In genomic region chr1:155940531-155940992, GRCh38 we compare ENCODE assay signal across 8 cellular contexts. TPM values are rescaled to one million over a fixed set of nuclear protein-coding genes. Genes with fewer than 3 reads are reported as not detected.
DNase-seq lines count a peak whose midpoint lies in the region; ATAC-seq and TF ChIP-seq lines count a peak whose summit lies in the region.

No MANE protein-coding gene starts in this region.

- H3K9me3 ChIP-seq in Panc1 (ENCODE audit: control insufficient read depth, insufficient read depth, low read depth, low read length) (no peaks in the 10 kb centered on the region), colonic mucosa (no peaks in the 10 kb centered on the region), mucosa of rectum (ENCODE audit: control insufficient read depth in 2 of 2, low read length in 2 of 2) (no peaks in the 10 kb centered on the region)

- no peak for TF ChIP-seq CTCF in Panc1 (IDR thresholded peaks at IDR 0.05)
- TF ChIP-seq CTCF in colonic mucosa (IDR thresholded peaks at IDR 0.05): no peak

- intact Hi-C loops in Panc1 (cut with micrococcal nuclease; ENCODE audit: unreplicated experiment): loop anchor here (5.0 kb wide), 1 partner anchor 117 kb away; no protein-coding TSS in a partner anchor
- intact Hi-C loops in colonic mucosa (cut with DNase I): no loop called here

- H3K27me3 ChIP-seq in Panc1 (ENCODE audit: control insufficient read depth, insufficient read depth, low read length): no peaks in the 10 kb centered on the region
- H3K27me3 ChIP-seq in colonic mucosa: no peaks in the 10 kb centered on the region
- H3K27me3 ChIP-seq in mucosa of rectum (ENCODE audit: control insufficient read depth in 2 of 2, insufficient read depth in 2 of 2, low read length in 2 of 2): no peaks in the 10 kb centered on the region

- peak overlapping the region; percentile 47 to 81 for H3K9ac ChIP-seq in colonic mucosa (ENCODE audit: low read depth in 2 of 2, low read length in 2 of 2)
- H3K9ac ChIP-seq in mucosa of rectum (ENCODE audit: low read depth in 1 of 2, low read length in 2 of 2): peak overlapping the region; percentile 83 to 87

- peaks cover 58% of the 10 kb centered on the region for H3K4me1 ChIP-seq in Panc1 (ENCODE audit: control insufficient read depth, insufficient read depth, low read length)
- peaks cover 34% of the 10 kb centered on the region for H3K4me1 ChIP-seq in colonic mucosa
- peaks cover 53 to 55% of the 10 kb centered on the region in 2 donors for H3K4me1 ChIP-seq in mucosa of rectum (ENCODE audit: control insufficient read depth in 2 of 2, insufficient read depth in 2 of 2, low read length in 2 of 2)

- in situ Hi-C loops in Panc1 (cut with HindIII; ENCODE audit: low pct_unique_long_range_greater_than_20kb, low sequenced_read_pairs): no loop called here

- POLR2A ChIA-PET in Panc1 (lab: Charles Lee): interaction anchor here (0.6 kb wide), 2 partner anchors 12 to 37 kb away, joined by 3 to 5 read pairs; no protein-coding TSS in a partner anchor

- ATAC-seq in Panc1 (peak; percentile 55), HG02759 (IDR thresholded peaks at IDR 0.05; ENCODE audit: unreplicated experiment) (no peak), GM18498 (IDR thresholded peaks at IDR 0.05; ENCODE audit: unreplicated experiment) (no peak)

- H3K36me3 ChIP-seq in Panc1 (ENCODE audit: control insufficient read depth, insufficient read depth, low read length) (no peaks in the 10 kb centered on the region), colonic mucosa (no peaks in the 10 kb centered on the region), mucosa of rectum (ENCODE audit: control insufficient read depth in 2 of 2, insufficient read depth in 2 of 2, low read length in 2 of 2) (no peaks in the 10 kb centered on the region)

- CTCF ChIA-PET in Panc1 (lab: Charles Lee): interaction anchor here (0.7 to 2.3 kb wide), 2 partner anchors 38 to 49 kb away, joined by 3 to 11 read pairs; partner anchors contain the start of gene ARHGEF2

- BruUV-seq in Panc1 (replicated peaks; lab: Mats Ljungman, UMichigan): no TSS peak

- H3K27ac ChIP-seq in Panc1 (ENCODE audit: low read length) (peak overlapping the region; percentile 99), colonic mucosa (peak overlapping the region; percentile 93), mucosa of rectum (ENCODE audit: low read depth in 2 of 2, low read length in 2 of 2) (peak overlapping the region; percentile 96 to 97)

- peak overlapping the region in 1 of 2 experiments; percentile 51; a peak in 2 of 4 replicates for H3K4me3 ChIP-seq in Panc1 (ENCODE audit: low read depth in 2 of 2, low read length in 2 of 2)
- no peak overlapping the region for H3K4me3 ChIP-seq in colonic mucosa
- H3K4me3 ChIP-seq in mucosa of rectum (ENCODE audit: low read length in 2 of 2): peak overlapping the region; percentile 62 to 72

- DNase-seq in NCI-H1417 (lab: John Stamatoyannopoulos, UW) (peak in 2 of 3 experiments; percentile 17 to 50), NCI-H1417 treated with DMSO at 0.1 percent for 48 hours (lab: John Stamatoyannopoulos, UW) (no peak), Panc1 (ENCODE audit: low read depth, low spot score) (peak; percentile 36), colonic mucosa (peak; percentile 79), inferior parietal cortex (ENCODE audit: extremely low spot score) (no peak)

RNA-seq across cellular contexts. Expression of gene RXFP4, which starts 0.9 kb away (rescaled TPM):
- total RNA-seq in Panc1 (2021; ENCODE audit: unreplicated experiment) (8.0 TPM), colonic mucosa (1 to 10 TPM; 4.2 to 4.6 TPM)
- 12.6 TPM for polyA plus RNA-seq in Panc1 (2012; ENCODE audit: insufficient read length)

RNA-seq across cellular contexts. Expression of gene KHDC4, which starts 6.3 kb away (rescaled TPM):
- total RNA-seq in Panc1 (2021; ENCODE audit: unreplicated experiment) (80.4 TPM), colonic mucosa (10 to 100 TPM; 42.5 to 56.0 TPM)
- 33.3 TPM for polyA plus RNA-seq in Panc1 (2012; ENCODE audit: insufficient read length)

RNA-seq across cellular contexts. Expression of gene RIT1, which starts 29.4 kb away (rescaled TPM):
- total RNA-seq in Panc1 (2021; ENCODE audit: unreplicated experiment): 28.1 TPM
- polyA plus RNA-seq in Panc1 (2012; ENCODE audit: insufficient read length): 26.5 TPM
- 10 to 100 TPM; 14.6 to 51.7 TPM for total RNA-seq in colonic mucosa

RNA-seq across cellular contexts. Expression of gene ARHGEF2, which starts 37.8 kb away (rescaled TPM):
- total RNA-seq in Panc1 (2021; ENCODE audit: unreplicated experiment) (87.0 TPM), colonic mucosa (10 to 100 TPM; 91.9 to 92.6 TPM)
- 90.6 TPM for polyA plus RNA-seq in Panc1 (2012; ENCODE audit: insufficient read length)

Comparison
In these comparisons a context has a peak if more than half of its experiments do, and no peak if none do; other contexts are left out.
1. DNase-seq: peak in NCI-H1417 (2 of 3), Panc1 (single experiment) and colonic mucosa (single experiment); none in NCI-H1417 treated with DMSO at 0.1 percent for 48 hours (single experiment) and inferior parietal cortex (single experiment).
2. Peak in every context shown above with its lines, with median percentiles within 50 percentile points of each other: H3K27ac ChIP-seq.